25 cellular contexts compared by ENCODE assay signal in genomic region chr11:73391665-73392064, GRCh38.
"Had no signal": no experiment of that assay in that cellular context is flagged by ENCODE, and none has a peak within 500 bp of the region (broad histone marks: within the 10 kb centered on the region; RNA-seq: fewer than 3 reads in every experiment).

No MANE protein-coding gene starts in this region.

- H3K36me3 ChIP-seq: left ventricle myocardium inferior, uterus had no signal

- DNase-seq: activated CD4-positive, alpha-beta memory T cell treated with anti-CD3 and anti-CD28 coated beads for 36 hours; activated CD4-positive, alpha-beta T cell treated with anti-CD3 and anti-CD28 coated beads for 4 hours; activated CD4-positive, CD25-positive, alpha-beta regulatory T cell; activated naive CD4-positive, alpha-beta T cell treated with Interleukin-2 at 50 U/mL for 16 hours; activated naive CD8-positive, alpha-beta T cell treated with anti-CD3 and anti-CD28 coated beads for 36 hours; activated T-cell treated with anti-CD3 and anti-CD28 coated beads, Interleukin-2, amount 50 U/mL, for 48 hours; amygdala; body of pancreas; caudate nucleus; effector memory CD8-positive, alpha-beta T cell; glutamatergic neuron; left ventricle myocardium inferior; midbrain; nucleus accumbens; small intestine; stimulated activated naive CD4-positive, alpha-beta T cell; T1000; testis; uterus had no signal

- H3K36me3 Mint-ChIP-seq: activated naive CD8-positive, alpha-beta T cell treated with anti-CD3 and anti-CD28 coated beads for 36 hours; natural killer cell treated with Interleukin-12 subunit alpha and Interleukin-12 subunit beta and Interleukin-15 and Interleukin-18, amount 100 ng/mL, for 72 hours had no signal

- H3K27me3 Mint-ChIP-seq: activated CD4-positive, alpha-beta memory T cell treated with anti-CD3 and anti-CD28 coated beads for 36 hours; activated naive CD8-positive, alpha-beta T cell treated with anti-CD3 and anti-CD28 coated beads for 36 hours; effector memory CD8-positive, alpha-beta T cell; natural killer cell treated with Interleukin-12 subunit alpha and Interleukin-12 subunit beta and Interleukin-15 and Interleukin-18, amount 100 ng/mL, for 72 hours had no signal

- H3K27ac Mint-ChIP-seq: activated CD4-positive, alpha-beta memory T cell treated with anti-CD3 and anti-CD28 coated beads for 36 hours; activated naive CD8-positive, alpha-beta T cell treated with anti-CD3 and anti-CD28 coated beads for 36 hours; natural killer cell treated with Interleukin-12 subunit alpha and Interleukin-12 subunit beta and Interleukin-15 and Interleukin-18, amount 100 ng/mL, for 72 hours had no signal

- H3K4me1 ChIP-seq: testis, uterus had no signal

- H3K4me2 ChIP-seq: hepatocyte had no signal

- H2AFZ ChIP-seq: hepatocyte had no signal

- H3K27me3 ChIP-seq: body of pancreas, esophagus muscularis mucosa, hepatocyte, testis, uterus had no signal

- FAIRE-seq: endothelial cell of umbilical vein, frontal cortex, small intestine had no signal

- H3K4me3 Mint-ChIP-seq: activated CD4-positive, alpha-beta memory T cell treated with anti-CD3 and anti-CD28 coated beads for 36 hours; activated naive CD8-positive, alpha-beta T cell treated with anti-CD3 and anti-CD28 coated beads for 36 hours; natural killer cell treated with Interleukin-12 subunit alpha and Interleukin-12 subunit beta and Interleukin-15 and Interleukin-18, amount 100 ng/mL, for 72 hours had no signal

- H3K27ac ChIP-seq: body of pancreas, esophagus muscularis mucosa, hepatocyte, left ventricle myocardium inferior, testis, uterus had no signal

- H3K9me3 ChIP-seq: body of pancreas, esophagus muscularis mucosa, left ventricle myocardium inferior, testis, uterus had no signal

- H3K4me3 ChIP-seq: body of pancreas, esophagus muscularis mucosa, hepatocyte, left ventricle myocardium inferior, testis, uterus had no signal

- ATAC-seq: body of pancreas; effector memory CD8-positive, alpha-beta T cell; natural killer cell treated with Interleukin-12 subunit alpha and Interleukin-12 subunit beta and Interleukin-15 and Interleukin-18, amount 100 ng/mL, for 72 hours; sciatic nerve had no signal

- H3K9me3 Mint-ChIP-seq: activated CD4-positive, alpha-beta memory T cell treated with anti-CD3 and anti-CD28 coated beads for 36 hours; activated naive CD8-positive, alpha-beta T cell treated with anti-CD3 and anti-CD28 coated beads for 36 hours; effector memory CD8-positive, alpha-beta T cell; natural killer cell treated with Interleukin-12 subunit alpha and Interleukin-12 subunit beta and Interleukin-15 and Interleukin-18, amount 100 ng/mL, for 72 hours had no signal
